In the genomic region with DNA sequence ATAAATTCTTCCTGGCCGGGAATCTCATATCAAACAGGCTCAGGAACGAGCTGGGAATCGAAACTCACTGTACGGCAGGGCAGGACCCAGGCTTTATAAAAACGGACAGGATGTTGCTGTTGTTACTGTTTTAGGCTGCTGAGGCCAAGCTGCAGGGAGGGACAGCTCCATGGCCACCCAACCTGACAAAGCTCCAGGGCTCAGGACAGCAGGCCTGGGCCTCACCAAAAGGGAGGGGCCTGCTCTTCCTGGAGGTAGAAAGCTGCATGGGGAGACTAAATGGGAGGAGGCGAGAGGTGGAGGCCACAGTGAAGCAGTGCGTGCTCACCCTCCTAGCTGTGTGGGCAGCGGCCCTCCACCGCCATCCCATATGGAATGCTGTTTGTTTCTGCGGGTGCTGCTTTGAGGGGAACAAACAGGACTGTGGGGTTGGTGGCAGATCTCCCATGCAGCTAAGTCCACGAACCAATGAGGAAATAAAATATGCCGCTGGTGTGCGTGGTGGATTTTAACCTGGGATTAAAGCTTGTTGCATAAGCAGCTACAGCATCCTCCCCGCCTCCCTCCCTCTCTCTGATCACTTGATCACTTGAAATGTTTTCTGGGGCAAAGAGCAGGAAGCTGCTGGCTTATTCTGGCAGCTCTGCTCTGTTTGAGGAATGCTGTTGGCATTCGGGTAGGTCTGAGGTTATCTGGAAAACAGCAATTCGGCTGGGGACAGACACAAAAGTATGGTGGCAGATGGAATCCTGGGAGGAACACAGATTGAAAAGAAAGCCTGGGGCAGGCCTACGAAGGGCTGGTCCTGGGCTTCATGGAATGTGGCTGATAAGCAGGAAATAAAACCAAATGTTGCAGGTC, we compare ENCODE assay signal across 1 cellular context.
TF ChIP-seq lines count a peak whose summit lies in the region.

No MANE protein-coding gene starts in this region.

TF ChIP-seq in H1, 55 proteins besides CTCF, POLR2A, EP300 and RAD21 (continued from another document):
- TF ChIP-seq PHF8 (conservative IDR thresholded peaks at IDR 0.05; ENCODE audit: low read depth, low read length): no peak
- peak; percentile 52; the same call in 1 of the 2 replicates for TF ChIP-seq TEAD4 (IDR thresholded peaks at IDR 0.05; ENCODE audit: low read depth, low read length)
- TF ChIP-seq ASH2L (IDR thresholded peaks at IDR 0.05; ENCODE audit: low read length): peak; percentile 31
- no peak for TF ChIP-seq BCL11A (IDR thresholded peaks at IDR 0.05; ENCODE audit: low read depth in 2 of 2, low read length in 2 of 2)
- no peak for TF ChIP-seq SIN3A (conservative IDR thresholded peaks at IDR 0.05 in 1 of 2, IDR thresholded peaks at IDR 0.05 in 1 of 2; ENCODE audit: low read depth in 1 of 2, low read length in 2 of 2)
- TF ChIP-seq CEBPB (IDR thresholded peaks at IDR 0.05; ENCODE audit: low read depth, low read length): 0 out of 2 replicates have a peak, but pooled peaks have one; percentile 39
- TF ChIP-seq TAF7 (optimal IDR thresholded peaks at IDR 0.05; ENCODE audit: borderline replicate concordance, low read depth, low read length): no peak
- TF ChIP-seq, protein P1, sequence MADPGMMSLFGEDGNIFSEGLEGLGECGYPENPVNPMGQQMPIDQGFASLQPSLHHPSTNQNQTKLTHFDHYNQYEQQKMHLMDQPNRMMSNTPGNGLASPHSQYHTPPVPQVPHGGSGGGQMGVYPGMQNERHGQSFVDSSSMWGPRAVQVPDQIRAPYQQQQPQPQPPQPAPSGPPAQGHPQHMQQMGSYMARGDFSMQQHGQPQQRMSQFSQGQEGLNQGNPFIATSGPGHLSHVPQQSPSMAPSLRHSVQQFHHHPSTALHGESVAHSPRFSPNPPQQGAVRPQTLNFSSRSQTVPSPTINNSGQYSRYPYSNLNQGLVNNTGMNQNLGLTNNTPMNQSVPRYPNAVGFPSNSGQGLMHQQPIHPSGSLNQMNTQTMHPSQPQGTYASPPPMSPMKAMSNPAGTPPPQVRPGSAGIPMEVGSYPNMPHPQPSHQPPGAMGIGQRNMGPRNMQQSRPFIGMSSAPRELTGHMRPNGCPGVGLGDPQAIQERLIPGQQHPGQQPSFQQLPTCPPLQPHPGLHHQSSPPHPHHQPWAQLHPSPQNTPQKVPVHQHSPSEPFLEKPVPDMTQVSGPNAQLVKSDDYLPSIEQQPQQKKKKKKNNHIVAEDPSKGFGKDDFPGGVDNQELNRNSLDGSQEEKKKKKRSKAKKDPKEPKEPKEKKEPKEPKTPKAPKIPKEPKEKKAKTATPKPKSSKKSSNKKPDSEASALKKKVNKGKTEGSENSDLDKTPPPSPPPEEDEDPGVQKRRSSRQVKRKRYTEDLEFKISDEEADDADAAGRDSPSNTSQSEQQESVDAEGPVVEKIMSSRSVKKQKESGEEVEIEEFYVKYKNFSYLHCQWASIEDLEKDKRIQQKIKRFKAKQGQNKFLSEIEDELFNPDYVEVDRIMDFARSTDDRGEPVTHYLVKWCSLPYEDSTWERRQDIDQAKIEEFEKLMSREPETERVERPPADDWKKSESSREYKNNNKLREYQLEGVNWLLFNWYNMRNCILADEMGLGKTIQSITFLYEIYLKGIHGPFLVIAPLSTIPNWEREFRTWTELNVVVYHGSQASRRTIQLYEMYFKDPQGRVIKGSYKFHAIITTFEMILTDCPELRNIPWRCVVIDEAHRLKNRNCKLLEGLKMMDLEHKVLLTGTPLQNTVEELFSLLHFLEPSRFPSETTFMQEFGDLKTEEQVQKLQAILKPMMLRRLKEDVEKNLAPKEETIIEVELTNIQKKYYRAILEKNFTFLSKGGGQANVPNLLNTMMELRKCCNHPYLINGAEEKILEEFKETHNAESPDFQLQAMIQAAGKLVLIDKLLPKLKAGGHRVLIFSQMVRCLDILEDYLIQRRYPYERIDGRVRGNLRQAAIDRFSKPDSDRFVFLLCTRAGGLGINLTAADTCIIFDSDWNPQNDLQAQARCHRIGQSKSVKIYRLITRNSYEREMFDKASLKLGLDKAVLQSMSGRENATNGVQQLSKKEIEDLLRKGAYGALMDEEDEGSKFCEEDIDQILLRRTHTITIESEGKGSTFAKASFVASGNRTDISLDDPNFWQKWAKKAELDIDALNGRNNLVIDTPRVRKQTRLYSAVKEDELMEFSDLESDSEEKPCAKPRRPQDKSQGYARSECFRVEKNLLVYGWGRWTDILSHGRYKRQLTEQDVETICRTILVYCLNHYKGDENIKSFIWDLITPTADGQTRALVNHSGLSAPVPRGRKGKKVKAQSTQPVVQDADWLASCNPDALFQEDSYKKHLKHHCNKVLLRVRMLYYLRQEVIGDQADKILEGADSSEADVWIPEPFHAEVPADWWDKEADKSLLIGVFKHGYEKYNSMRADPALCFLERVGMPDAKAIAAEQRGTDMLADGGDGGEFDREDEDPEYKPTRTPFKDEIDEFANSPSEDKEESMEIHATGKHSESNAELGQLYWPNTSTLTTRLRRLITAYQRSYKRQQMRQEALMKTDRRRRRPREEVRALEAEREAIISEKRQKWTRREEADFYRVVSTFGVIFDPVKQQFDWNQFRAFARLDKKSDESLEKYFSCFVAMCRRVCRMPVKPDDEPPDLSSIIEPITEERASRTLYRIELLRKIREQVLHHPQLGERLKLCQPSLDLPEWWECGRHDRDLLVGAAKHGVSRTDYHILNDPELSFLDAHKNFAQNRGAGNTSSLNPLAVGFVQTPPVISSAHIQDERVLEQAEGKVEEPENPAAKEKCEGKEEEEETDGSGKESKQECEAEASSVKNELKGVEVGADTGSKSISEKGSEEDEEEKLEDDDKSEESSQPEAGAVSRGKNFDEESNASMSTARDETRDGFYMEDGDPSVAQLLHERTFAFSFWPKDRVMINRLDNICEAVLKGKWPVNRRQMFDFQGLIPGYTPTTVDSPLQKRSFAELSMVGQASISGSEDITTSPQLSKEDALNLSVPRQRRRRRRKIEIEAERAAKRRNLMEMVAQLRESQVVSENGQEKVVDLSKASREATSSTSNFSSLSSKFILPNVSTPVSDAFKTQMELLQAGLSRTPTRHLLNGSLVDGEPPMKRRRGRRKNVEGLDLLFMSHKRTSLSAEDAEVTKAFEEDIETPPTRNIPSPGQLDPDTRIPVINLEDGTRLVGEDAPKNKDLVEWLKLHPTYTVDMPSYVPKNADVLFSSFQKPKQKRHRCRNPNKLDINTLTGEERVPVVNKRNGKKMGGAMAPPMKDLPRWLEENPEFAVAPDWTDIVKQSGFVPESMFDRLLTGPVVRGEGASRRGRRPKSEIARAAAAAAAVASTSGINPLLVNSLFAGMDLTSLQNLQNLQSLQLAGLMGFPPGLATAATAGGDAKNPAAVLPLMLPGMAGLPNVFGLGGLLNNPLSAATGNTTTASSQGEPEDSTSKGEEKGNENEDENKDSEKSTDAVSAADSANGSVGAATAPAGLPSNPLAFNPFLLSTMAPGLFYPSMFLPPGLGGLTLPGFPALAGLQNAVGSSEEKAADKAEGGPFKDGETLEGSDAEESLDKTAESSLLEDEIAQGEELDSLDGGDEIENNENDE (IDR thresholded peaks at IDR 0.05; ENCODE audit: insufficient replicate concordance, low read length): peak; percentile 52
